In genomic region chr16:85104821-85105391, GRCh38 we compare ENCODE assay signal across 9 cellular contexts. TPM values are rescaled to one million over a fixed set of nuclear protein-coding genes. Genes with fewer than 3 reads are reported as not detected.
DNase-seq lines count a peak whose midpoint lies in the region; ATAC-seq and TF ChIP-seq lines count a peak whose summit lies in the region.
"Had no signal": no experiment of that assay in that cellular context is flagged by ENCODE, and none has a peak within 500 bp of the region (broad histone marks: within the 10 kb centered on the region; RNA-seq: fewer than 3 reads in every experiment).

No MANE protein-coding gene starts in this region.

- H3K9me3 ChIP-seq in Panc1 (ENCODE audit: control insufficient read depth, insufficient read depth, low read depth, low read length), result no peaks in the 10 kb centered on the region
- no peaks in the 10 kb centered on the region for H3K9me3 ChIP-seq in heart right ventricle
- no peaks in the 10 kb centered on the region for H3K9me3 ChIP-seq in transverse colon

- DNase-seq in activated naive CD4-positive, alpha-beta T cell treated with Interleukin-2 at 50 U/mL for 16 hours, result peak; percentile 10
- no peak for DNase-seq in activated naive CD4-positive, alpha-beta T cell treated with anti-CD3 and anti-CD28 coated beads, Interleukin-2, amount 50 U/mL, for 16 hours
- DNase-seq in Panc1 (ENCODE audit: low read depth, low spot score) (no peak), heart right ventricle (no peak), transverse colon (peak; percentile 21), GDM1 (lab: John Stamatoyannopoulos, UW) (no peak)
- DNase-seq in effector CD8-positive, alpha-beta T cell (lab: John Stamatoyannopoulos, UW), result no peak

- TF ChIP-seq CTCF in Panc1 (IDR thresholded peaks at IDR 0.05) (no peak), heart right ventricle (IDR thresholded peaks at IDR 0.05) (no peak), transverse colon (IDR thresholded peaks at IDR 0.05) (no peak)

- CTCF ChIA-PET in Panc1 (lab: Charles Lee), result interaction anchor here (0.6 kb wide), 1 partner anchor 105 kb away, joined by 4 read pairs; no protein-coding TSS in a partner anchor

- no peak for TF ChIP-seq POLR2A in transverse colon (IDR thresholded peaks at IDR 0.05)

- H3K4me1 ChIP-seq in Panc1 (ENCODE audit: control insufficient read depth, insufficient read depth, low read length), result no peaks in the 10 kb centered on the region
- H3K4me1 ChIP-seq in heart right ventricle, result peaks cover 0 to 25% (median 0%) of the 10 kb centered on the region in 9 donors
- H3K4me1 ChIP-seq in transverse colon, result peaks cover 0 to 3% (median 0%) of the 10 kb centered on the region in 4 donors

- in situ Hi-C loops in Panc1 (cut with HindIII; ENCODE audit: low pct_unique_long_range_greater_than_20kb, low sequenced_read_pairs) (no loop called here), transverse colon (cut with MboI; ENCODE audit: low pct_ligation_motif_present in 1 of 4, low pct_unique_long_range_greater_than_20kb in 1 of 4, low sequenced_read_pairs in 3 of 4) (no loop called here)

- H3K4me3 ChIP-seq in Panc1 (ENCODE audit: low read depth in 2 of 2, low read length in 2 of 2), result no peak overlapping the region
- no peak overlapping the region for H3K4me3 ChIP-seq in heart right ventricle
- no peak overlapping the region for H3K4me3 ChIP-seq in transverse colon

- BruUV-seq in Panc1 (replicated peaks; lab: Mats Ljungman, UMichigan), result no TSS peak

- no peaks in the 10 kb centered on the region for H3K27me3 ChIP-seq in Panc1 (ENCODE audit: control insufficient read depth, insufficient read depth, low read length)
- H3K27me3 ChIP-seq in heart right ventricle, result no peaks in the 10 kb centered on the region
- H3K27me3 ChIP-seq in transverse colon, result no peaks in the 10 kb centered on the region

- ATAC-seq in Panc1 (peak; percentile 60), heart right ventricle (peak in 7 of 8 donors; percentile 33 to 57 (median 42)), HG03135 (IDR thresholded peaks at IDR 0.05; ENCODE audit: unreplicated experiment) (no peak)

- H3K36me3 ChIP-seq in Panc1 (ENCODE audit: control insufficient read depth, insufficient read depth, low read length) (no peaks in the 10 kb centered on the region), heart right ventricle (no peaks in the 10 kb centered on the region), transverse colon (no peaks in the 10 kb centered on the region)

- H3K27ac ChIP-seq in Panc1 (ENCODE audit: low read length), result no peak overlapping the region
- H3K27ac ChIP-seq in heart right ventricle, result no peak overlapping the region
- H3K27ac ChIP-seq in transverse colon, result no peak overlapping the region

- TF ChIP-seq EP300 in transverse colon (IDR thresholded peaks at IDR 0.05; ENCODE audit: low read depth), result no peak

- intact Hi-C loops in Panc1 (cut with micrococcal nuclease; ENCODE audit: unreplicated experiment) (no loop called here), heart right ventricle (cut with DNase I) (loop anchor here in 1 of 10 donors (10.0 kb wide), 1 partner anchor 290 kb away; no protein-coding TSS in a partner anchor), transverse colon (cut with DNase I; ENCODE audit: low total_unique reads) (no loop called here)

- WGBS in heart right ventricle, 2 donors, result 71 to 79% methylated on average over 11 of the region's 11 CpGs
- 50 to 68% methylated on average over 2 to 11 of the region's 11 CpGs for WGBS in transverse colon (ENCODE audit: low coverage in 1 of 2), 2 donors

- POLR2A ChIA-PET in Panc1 (lab: Charles Lee), result no interaction called here

RNA-seq across cellular contexts. Expression of gene CIBAR2, which starts 7.4 kb away (rescaled TPM):
- total RNA-seq in Panc1 (2021; ENCODE audit: unreplicated experiment) (not detected), heart right ventricle (not detected), transverse colon (under 1 TPM in 1 of 4 donors, not detected in 3; 0.79 TPM)
- 0.39 TPM for polyA plus RNA-seq in Panc1 (2012; ENCODE audit: insufficient read length)
- polyA plus RNA-seq in heart right ventricle, result not detected
- total RNA-seq: SK-MEL-5 had no signal

Comparison
In these comparisons a context has a peak if more than half of its experiments do, and no peak if none do; other contexts are left out.
1. DNase-seq: peak in activated naive CD4-positive, alpha-beta T cell treated with Interleukin-2 at 50 U/mL for 16 hours (single experiment) and transverse colon (single experiment); none in activated naive CD4-positive, alpha-beta T cell treated with anti-CD3 and anti-CD28 coated beads, Interleukin-2, amount 50 U/mL, for 16 hours (single experiment), Panc1 (single experiment), heart right ventricle (0 of 2), GDM1 (single experiment) and effector CD8-positive, alpha-beta T cell (single experiment).